ENCODE assay signal across 1 cellular context in the genomic region with DNA sequence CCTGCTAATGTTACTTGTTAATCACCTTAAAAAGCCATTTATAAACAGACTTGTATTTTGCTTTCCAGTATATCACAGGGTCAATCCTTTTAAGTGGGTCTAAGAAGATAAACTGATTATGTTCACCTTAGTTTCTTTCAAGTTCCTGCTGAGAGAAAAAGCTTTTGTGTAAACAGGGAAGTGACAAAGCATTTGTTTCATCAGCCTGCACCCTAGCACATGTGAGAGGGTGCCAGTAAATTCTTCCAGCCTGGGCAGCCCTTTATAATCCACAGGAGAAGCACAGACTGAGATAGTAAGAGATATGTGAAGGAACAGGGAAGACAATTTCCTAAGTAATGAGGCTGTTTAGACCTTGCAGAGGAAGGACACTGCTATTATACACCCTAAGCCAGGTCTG.
TF ChIP-seq lines count a peak whose summit lies in the region.

No MANE protein-coding gene starts in this region.

TF ChIP-seq in HCT116, 20 proteins besides CTCF, POLR2A, EP300 and RAD21:
- TF ChIP-seq JUND (IDR thresholded peaks at IDR 0.05) (0 out of 2 replicates have a peak, but pooled peaks have one; percentile 7), FOSL1 (IDR thresholded peaks at IDR 0.05; ENCODE audit: low read depth) (no peak)
